ENCODE assay signal across 1 cellular context in genomic region chr12:84660139-84660538, GRCh38.
TF ChIP-seq lines count a peak whose summit lies in the region.

No MANE protein-coding gene starts in this region.

TF ChIP-seq in WTC11, 78 proteins besides CTCF, POLR2A, EP300 and RAD21 (continued from another document):
- no peak for TF ChIP-seq CDX4 (CRISPR knock-in tag; IDR thresholded peaks at IDR 0.05; ENCODE audit: borderline replicate concordance)
- no peak for TF ChIP-seq ZNF219 (CRISPR knock-in tag; IDR thresholded peaks at IDR 0.05; ENCODE audit: borderline replicate concordance)
